In genomic region chr5:112995764-112996618, GRCh38 we compare ENCODE assay signal across 8 cellular contexts. TPM values are rescaled to one million over a fixed set of nuclear protein-coding genes. Genes with fewer than 3 reads are reported as not detected.
DNase-seq lines count a peak whose midpoint lies in the region; ATAC-seq and TF ChIP-seq lines count a peak whose summit lies in the region.

No MANE protein-coding gene starts in this region.

- H3K27me3 Mint-ChIP-seq in T-cell, result no peaks in the 10 kb centered on the region

- ATAC-seq in GM21825 (IDR thresholded peaks at IDR 0.05; ENCODE audit: unreplicated experiment) (peak; percentile 82), T-cell (replicated peaks in 1 of 4) (peak; percentile 77 to 84 (median 81)), heart right ventricle (peak; percentile 53 to 90 (median 82))

- POLR2A ChIA-PET in T-cell (lab: Charles Lee), result interaction anchor here (0.5 to 1.0 kb wide), 7 partner anchors 16 to 334 kb away, joined by 3 to 5 read pairs (median 4); no protein-coding TSS in a partner anchor

- intact Hi-C loops in heart right ventricle (cut with DNase I), result loop anchor here in 8 of 10 donors (1.0 to 10.0 kb wide), 13 partner anchors 329 to 611 kb away; partner anchors contain the start of gene YTHDC2 (in 7 of the 8)

- H3K9ac ChIP-seq in adipocyte (ENCODE audit: low read length), result no peak overlapping the region

- H3K27me3 ChIP-seq in adipocyte (replicated peaks; ENCODE audit: control insufficient read depth, insufficient read depth, low read length) (no peaks in the 10 kb centered on the region), heart right ventricle (no peaks in the 10 kb centered on the region)

- H3K9me3 ChIP-seq in adipocyte (ENCODE audit: control insufficient read depth, low read length) (no peaks in the 10 kb centered on the region), heart right ventricle (no peaks in the 10 kb centered on the region)

- peak; percentile 85 to 96 (median 91) for TF ChIP-seq CTCF in heart right ventricle (IDR thresholded peaks at IDR 0.05)

- peak overlapping the region in 1 of 2 donors; percentile 33 for H3K27ac Mint-ChIP-seq in T-cell

- H3K4me3 Mint-ChIP-seq in T-cell, result no peak overlapping the region

- peaks cover 11% of the 10 kb centered on the region for H3K4me1 ChIP-seq in adipocyte (ENCODE audit: control insufficient read depth, insufficient read depth, low read length)
- peaks cover 0 to 21% (median 5%) of the 10 kb centered on the region in 9 donors for H3K4me1 ChIP-seq in heart right ventricle

- no peak overlapping the region for H3K27ac ChIP-seq in heart right ventricle

- 20 to 21% methylated on average over 7 of the region's 7 CpGs for WGBS in heart right ventricle, 2 donors

- H3K4me1 Mint-ChIP-seq in T-cell, result peaks cover 32 to 41% (median 40%) of the 10 kb centered on the region in 3 donors

- CTCF ChIA-PET in T-cell (lab: Charles Lee), result interaction anchor here (0.6 to 5.0 kb wide), 70 partner anchors 9 to 668 kb away, joined by 3 to 117 read pairs (median 4); partner anchors contain the start of genes DCP2 (in 2 of the 2) and YTHDC2 (in 1 of the 2)

- H3K4me3 ChIP-seq in adipocyte (ENCODE audit: low read length), result no peak overlapping the region
- H3K4me3 ChIP-seq in heart right ventricle, result no peak overlapping the region

- H3K36me3 ChIP-seq in adipocyte (ENCODE audit: control insufficient read depth, insufficient read depth, low read length, severe bottlenecking), result peaks cover 19% of the 10 kb centered on the region
- H3K36me3 ChIP-seq in heart right ventricle, result peaks cover 0 to 79% (median 12%) of the 10 kb centered on the region in 9 donors

- H3K36me3 Mint-ChIP-seq in T-cell, result peaks cover 29% of the 10 kb centered on the region

- no peaks in the 10 kb centered on the region for H3K9me3 Mint-ChIP-seq in T-cell

- peak; percentile 76 for DNase-seq in GM03348 (ENCODE audit: low spot score)
- peak; percentile 62 to 75 for DNase-seq in Kasumi-1 (lab: John Stamatoyannopoulos, UW)
- DNase-seq in T-cell, result peak; percentile 39 to 80 (median 69)
- peak; percentile 91 for DNase-seq in adipocyte (ENCODE audit: low read depth)
- peak; percentile 56 to 73 for DNase-seq in heart right ventricle
- peak; percentile 77 for DNase-seq in retina
- DNase-seq in GF-D8 (lab: John Stamatoyannopoulos, UW), result no peak

RNA-seq across cellular contexts. Expression of gene DCP2, which starts 19.4 kb away (rescaled TPM):
- total RNA-seq in T-cell, result 10 to 100 TPM; 68.6 to 88.5 (median 71.9) TPM
- 10 to 100 TPM; 13.7 to 24.5 (median 16.3) TPM for total RNA-seq in heart right ventricle
- polyA plus RNA-seq in heart right ventricle, result 1 to 10 TPM; 3.1 to 4.8 TPM
